In genomic region chr22:27747396-27748256, GRCh38 we compare ENCODE assay signal across 8 cellular contexts. TPM values are rescaled to one million over a fixed set of nuclear protein-coding genes. Genes with fewer than 3 reads are reported as not detected.
DNase-seq lines count a peak whose midpoint lies in the region; ATAC-seq and TF ChIP-seq lines count a peak whose summit lies in the region.
"Had no signal": no experiment of that assay in that cellular context is flagged by ENCODE, and none has a peak within 500 bp of the region (broad histone marks: within the 10 kb centered on the region; RNA-seq: fewer than 3 reads in every experiment).

No MANE protein-coding gene starts in this region.

- no peak overlapping the region for H2BK12ac ChIP-seq in H9 (ENCODE audit: insufficient read length, low read depth, low read length)

- H3K9me3 Mint-ChIP-seq in H9, result no peaks in the 10 kb centered on the region

- peaks cover 2% of the 10 kb centered on the region; the same call in 1 of the 2 replicates for H3K79me2 ChIP-seq in H9 (ENCODE audit: insufficient read depth, low read length)

- no peak overlapping the region for H3K4me3 Mint-ChIP-seq in H9

- H3K18ac ChIP-seq in H9 (ENCODE audit: insufficient read length, low read depth, low read length), result no peak overlapping the region

- no peak overlapping the region for H3K27ac ChIP-seq in H9 (ENCODE audit: insufficient read length, low read depth, low read length)
- peak overlapping the region in 6 of 10 donors; percentile 8 to 70 (median 38) for H3K27ac ChIP-seq in heart right ventricle
- peak overlapping the region; percentile 78 to 85 for H3K27ac ChIP-seq in tibial artery

- H3K27me3 ChIP-seq in H9 (ENCODE audit: insufficient read depth, low read length) (no peaks in the 10 kb centered on the region; the same call in 1 of the 2 replicates), heart right ventricle (peaks cover 0 to 4% (median 0%) of the 10 kb centered on the region in 7 donors), tibial artery (no peaks in the 10 kb centered on the region)

- H3K36me3 ChIP-seq in heart right ventricle, result peaks cover 0 to 6% (median 0%) of the 10 kb centered on the region in 9 donors
- H3K36me3 ChIP-seq in tibial artery, result no peaks in the 10 kb centered on the region

- H4K5ac ChIP-seq in H9 (ENCODE audit: insufficient read length, low read depth, low read length), result no peak overlapping the region

- no peaks in the 10 kb centered on the region for H3K23me2 ChIP-seq in H9 (ENCODE audit: insufficient read length, low read depth, low read length, poor library complexity, severe bottlenecking)

- DNase-seq in H9 (no peak), amniotic epithelial cell (ENCODE audit: low read depth) (peak; percentile 24), heart right ventricle (no peak), tibial artery (peak; percentile 41 to 80), T-helper 9 cell (no peak), HCEC 1CT (no peak)
- DNase-seq: GF-D8 had no signal

- H3K27ac Mint-ChIP-seq in H9, result 0 out of 7 replicates have a peak overlapping the region, but pooled peaks of 1 of the 3 experiments have one; percentile 5

- no peak overlapping the region for H2AFZ ChIP-seq in H9 (ENCODE audit: low read length)

- H4K20me1 ChIP-seq in H9 (ENCODE audit: control insufficient read depth, insufficient read depth, insufficient read length), result peaks cover 2% of the 10 kb centered on the region

- H3K9me3 ChIP-seq in H9 (ENCODE audit: control insufficient read depth, low read depth, low read length), result no peaks in the 10 kb centered on the region
- no peaks in the 10 kb centered on the region for H3K9me3 ChIP-seq in heart right ventricle
- no peaks in the 10 kb centered on the region for H3K9me3 ChIP-seq in tibial artery

- H3K79me1 ChIP-seq in H9 (ENCODE audit: insufficient read depth, low read depth, low read length, poor library complexity, severe bottlenecking), result no peaks in the 10 kb centered on the region

- H2BK15ac ChIP-seq in H9 (ENCODE audit: low read depth, low read length), result no peak overlapping the region

- H2BK20ac ChIP-seq in H9 (ENCODE audit: low read depth, low read length, poor library complexity, severe bottlenecking), result no peak overlapping the region

- H4K8ac ChIP-seq in H9 (replicated peaks; ENCODE audit: insufficient read length, low read depth, low read length), result no peak overlapping the region

- H3K56ac ChIP-seq in H9 (ENCODE audit: insufficient read length, low read depth, low read length), result no peak overlapping the region

- H3K36me3 Mint-ChIP-seq in H9 (ENCODE audit: insufficient read depth in 1 of 3, low read depth in 3 of 3), result no peaks in the 10 kb centered on the region; a peak in 1 of 7 replicates

- no peak overlapping the region for H3K4ac ChIP-seq in H9 (ENCODE audit: low read depth, low read length)

- intact Hi-C loops in heart right ventricle (cut with DNase I) (no loop called here), tibial artery (cut with DNase I; ENCODE audit: low total_unique reads) (no loop called here)

- ATAC-seq in heart right ventricle (peak in 2 of 8 donors; percentile 8 to 38), GM21825 (IDR thresholded peaks at IDR 0.05; ENCODE audit: unreplicated experiment) (no peak)

- H3K4me1 ChIP-seq in H9 (ENCODE audit: insufficient read depth, low read length) (peaks cover 26% of the 10 kb centered on the region), heart right ventricle (peaks cover 1 to 28% (median 22%) of the 10 kb centered on the region in 9 donors), tibial artery (peaks cover 2 to 60% (median 38%) of the 10 kb centered on the region in 4 donors)

- no peak overlapping the region for H2BK120ac ChIP-seq in H9 (ENCODE audit: low read depth, low read length, poor library complexity, severe bottlenecking)

- H3K27me3 Mint-ChIP-seq in H9 (ENCODE audit: low read depth), result peaks cover 23% of the 10 kb centered on the region

- no peak overlapping the region for H3K9ac ChIP-seq in H9 (ENCODE audit: extremely low read depth, insufficient read length, low read length)

- H3K14ac ChIP-seq in H9 (ENCODE audit: insufficient read depth, low read length), result no peak overlapping the region

- no peak overlapping the region for H4K91ac ChIP-seq in H9 (ENCODE audit: insufficient read length, low read depth, low read length)

- peak; percentile 69 for TF ChIP-seq CTCF in H9 (conservative IDR thresholded peaks at IDR 0.05)
- TF ChIP-seq CTCF in heart right ventricle (IDR thresholded peaks at IDR 0.05), result peak in 1 of 9 donors; percentile 23
- peak; percentile 64 to 65 for TF ChIP-seq CTCF in tibial artery (IDR thresholded peaks at IDR 0.05)

- no peak overlapping the region for H3T11ph ChIP-seq in H9 (ENCODE audit: low read length)

- H3K4me3 ChIP-seq in heart right ventricle, result no peak overlapping the region
- peak overlapping the region in 1 of 2 donors; percentile 31 for H3K4me3 ChIP-seq in tibial artery

- H3K4me2 ChIP-seq in H9 (ENCODE audit: insufficient read depth, insufficient read length, low read length), result no peak overlapping the region

- WGBS in H9 (ENCODE audit: extremely low coverage, insufficient read length, low lambda C conversion rate), result no CpG with 5 or more reads among the region's 14 CpGs
- WGBS in heart right ventricle, 2 donors, result 89 to 90% methylated on average over 14 of the region's 14 CpGs

- no peak overlapping the region for H3K23ac ChIP-seq in H9 (ENCODE audit: insufficient read length, low read depth, low read length)

- peaks cover 66 to 75% of the 10 kb centered on the region in 2 experiments for H3K4me1 Mint-ChIP-seq in H9

- H2BK5ac ChIP-seq in H9 (ENCODE audit: insufficient read length, low read length), result no peak overlapping the region

- no peak overlapping the region for H2AK5ac ChIP-seq in H9 (ENCODE audit: insufficient read length, low read length)

RNA-seq across cellular contexts. Expression of gene MN1, which starts 53.9 kb away (rescaled TPM):
- total RNA-seq in H9 (2021) (2.7 and 2.8 TPM in 2 replicates), heart right ventricle (1 to 10 TPM; 3.6 to 8.3 (median 6.1) TPM)
- 1 to 10 TPM; 2.3 to 3.4 TPM for polyA plus RNA-seq in heart right ventricle

Comparison
In these comparisons a context has a peak if more than half of its experiments do, and no peak if none do; other contexts are left out.
1. DNase-seq: peak in amniotic epithelial cell (single experiment) and tibial artery (2 of 2); none in H9 (single experiment), heart right ventricle (0 of 2), T-helper 9 cell (single experiment) and HCEC 1CT (single experiment).